ENCODE assay signal across 6 cellular contexts in the genomic region with DNA sequence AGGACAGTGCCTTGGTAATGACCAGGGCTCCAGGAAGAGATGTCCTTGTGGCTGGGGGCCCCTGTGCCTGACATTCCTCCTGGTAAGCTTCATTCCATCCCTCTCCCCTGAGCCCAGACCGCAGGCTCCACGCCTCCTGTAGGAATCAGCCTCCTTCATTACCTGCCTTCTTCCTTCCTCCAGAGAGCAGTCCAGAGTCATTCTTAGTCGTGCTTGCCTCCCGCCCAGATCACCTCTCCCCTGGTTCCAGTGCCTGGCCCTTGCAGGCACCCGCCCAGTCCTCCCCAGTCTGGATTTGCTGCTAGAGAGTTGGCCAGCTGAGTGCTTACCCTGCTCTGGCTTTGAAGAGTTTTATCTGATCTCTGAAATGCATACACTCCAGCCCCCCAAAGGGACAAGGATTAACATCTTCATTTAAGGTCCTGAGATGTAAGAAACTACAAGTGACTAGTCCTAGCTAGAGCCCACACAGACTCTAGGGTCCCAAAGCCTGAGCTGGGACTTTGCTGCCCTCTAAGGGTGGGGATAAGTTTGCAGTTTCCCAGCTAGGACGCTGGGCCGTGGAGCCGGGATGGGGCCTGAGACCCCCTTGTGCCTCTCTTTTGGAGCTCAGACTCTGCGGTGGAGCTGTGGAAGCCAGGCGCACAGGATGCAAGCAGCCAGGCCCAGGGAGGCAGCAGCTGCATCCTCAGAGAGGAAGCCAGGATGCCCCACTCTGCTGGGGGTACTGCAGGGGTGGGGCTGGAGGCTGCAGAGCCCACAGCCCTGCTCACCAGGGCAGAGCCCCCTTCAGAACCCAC. TPM values are rescaled to one million over a fixed set of nuclear protein-coding genes. Genes with fewer than 3 reads are reported as not detected.
DNase-seq lines count a peak whose midpoint lies in the region; ATAC-seq, FAIRE-seq and TF ChIP-seq lines count a peak whose summit lies in the region.

No MANE protein-coding gene starts in this region.

- H3K4me3 ChIP-seq in dorsolateral prefrontal cortex (peak overlapping the region in 2 of 59 donors; percentile 3 to 14), sigmoid colon (no peak overlapping the region)

- peaks cover 0 to 54% (median 38%) of the 10 kb centered on the region in 4 donors for H3K4me1 ChIP-seq in sigmoid colon

- no peaks in the 10 kb centered on the region for H3K9me3 ChIP-seq in sigmoid colon

- H3K27me3 ChIP-seq in dorsolateral prefrontal cortex (no peaks in the 10 kb centered on the region), sigmoid colon (no peaks in the 10 kb centered on the region)

- H3K27ac ChIP-seq in dorsolateral prefrontal cortex (peak overlapping the region in 8 of 59 donors; percentile 16 to 71 (median 36)), sigmoid colon (peak overlapping the region in 3 of 4 donors; percentile 63 to 79 (median 69))

- ATAC-seq in HG02981 (IDR thresholded peaks at IDR 0.05; ENCODE audit: unreplicated experiment) = no peak

- no peak for TF ChIP-seq EP300 in sigmoid colon (IDR thresholded peaks at IDR 0.05)

- no peaks in the 10 kb centered on the region for H3K36me3 ChIP-seq in sigmoid colon

- no peak for TF ChIP-seq POLR2A in sigmoid colon (IDR thresholded peaks at IDR 0.05)

- DNase-seq in GM19239 (ENCODE audit: insufficient read length, low spot score) (no peak), dorsolateral prefrontal cortex (no peak), sigmoid colon (no peak), NCI-H128 (lab: John Stamatoyannopoulos, UW; ENCODE audit: unreplicated experiment) (no peak)

- peak in 53 of 56 donors; percentile 26 to 67 (median 54) for TF ChIP-seq CTCF in dorsolateral prefrontal cortex (IDR thresholded peaks at IDR 0.05 in 54 of 56, conservative IDR thresholded peaks at IDR 0.05 in 2 of 56; ENCODE audit: low read depth in 1 of 56, partially characterized antibody in 56 of 56)
- TF ChIP-seq CTCF in sigmoid colon (IDR thresholded peaks at IDR 0.05) = peak in 3 of 4 experiments; percentile 29 to 54 (median 37)

- 19 to 40% methylated on average over 10 of the region's 10 CpGs for WGBS in sigmoid colon, 2 donors

- intact Hi-C loops in dorsolateral prefrontal cortex (cut with DNase I) (no loop called here), sigmoid colon (cut with DNase I) (loop anchor here (5.0 kb wide), 1 partner anchor 93 kb away; a partner anchor contains a TSS)

- FAIRE-seq in GM19239 (lab: Jason Lieb, UNC) = peak; percentile 51

TF ChIP-seq in PFSK-1, 5 proteins besides CTCF, POLR2A, EP300 and RAD21:
- TF ChIP-seq SIN3A (IDR thresholded peaks at IDR 0.05; ENCODE audit: borderline replicate concordance, insufficient read depth, low read length) = no peak
- peak; percentile 28 for TF ChIP-seq FOXP2 (optimal IDR thresholded peaks at IDR 0.05; ENCODE audit: borderline replicate concordance, extremely low read depth, extremely low read length, insufficient read depth)

RNA-seq across cellular contexts. Expression of a gene that starts 1.6 kb away (rescaled TPM):
- polyA plus RNA-seq in PFSK-1 (2012; ENCODE audit: insufficient read length, low read depth) = 40.7 TPM
- total RNA-seq in dorsolateral prefrontal cortex = 10 to 100 TPM; 12.9 to 37.0 (median 21.7) TPM
- 10 to 100 TPM; 30.3 to 54.5 (median 40.2) TPM for total RNA-seq in sigmoid colon
- 10 to 100 TPM; 57.3 to 90.1 (median 61.5) TPM for polyA plus RNA-seq in sigmoid colon

RNA-seq across cellular contexts. Expression of a gene that starts 10.6 kb away (rescaled TPM):
- 59.4 TPM for polyA plus RNA-seq in PFSK-1 (2012; ENCODE audit: insufficient read length, low read depth)
- total RNA-seq in dorsolateral prefrontal cortex (100 to 1,000 TPM; 149 to 312 (median 228) TPM), sigmoid colon (10 to 100 TPM; 25.8 to 55.7 (median 33.6) TPM)
- polyA plus RNA-seq in sigmoid colon = 10 to 100 TPM; 18.6 to 32.5 (median 19.2) TPM

RNA-seq across cellular contexts. Expression of a gene that starts 10.8 kb away (rescaled TPM):
- polyA plus RNA-seq in PFSK-1 (2012; ENCODE audit: insufficient read length, low read depth) = 51.2 TPM
- total RNA-seq in dorsolateral prefrontal cortex (10 to 100 TPM; 23.3 to 58.3 (median 37.1) TPM), sigmoid colon (10 to 100 TPM; 30.7 to 54.0 (median 34.9) TPM)
- polyA plus RNA-seq in sigmoid colon = 10 to 100 TPM; 15.6 to 50.9 (median 25.4) TPM

RNA-seq across cellular contexts. Expression of a gene that starts 44.6 kb away (rescaled TPM):
- 15.4 TPM for polyA plus RNA-seq in PFSK-1 (2012; ENCODE audit: insufficient read length, low read depth)
- 10 to 100 TPM in 118 of 120 experiments, 1 to 10 TPM in 2; 7.0 to 40.6 (median 19.7) TPM for total RNA-seq in dorsolateral prefrontal cortex
- total RNA-seq in sigmoid colon = 10 to 100 TPM; 31.9 to 44.6 (median 32.3) TPM
- polyA plus RNA-seq in sigmoid colon = 10 to 100 TPM; 21.3 to 42.0 (median 21.6) TPM
